ENCODE assay signal across 9 cellular contexts in genomic region chr1:207885129-207886032, GRCh38. TPM values are rescaled to one million over a fixed set of nuclear protein-coding genes. Genes with fewer than 3 reads are reported as not detected.
A peak's percentile ranks its signal among the peaks of the same experiment; 100 is the strongest.
DNase-seq lines count a peak whose midpoint lies in the region; ATAC-seq and TF ChIP-seq lines count a peak whose summit lies in the region.
"Had no signal": no experiment of that assay in that cellular context is flagged by ENCODE, and none has a peak within 500 bp of the region (broad histone marks: within the 10 kb centered on the region; RNA-seq: fewer than 3 reads in every experiment).

No MANE protein-coding gene starts in this region.

- peaks cover 8% of the 10 kb centered on the region for H3K4me1 ChIP-seq in foreskin keratinocyte

- no peak overlapping the region for H3K27ac Mint-ChIP-seq in type B pancreatic cell

- DNase-seq in D341Med (ENCODE audit: low spot score) (peak; percentile 86), LHCN-M2 (ENCODE audit: low read depth) (peak; percentile 93), RPMI8226 (peak; percentile 80), foreskin keratinocyte (peak in 1 of 2 donors; percentile 49), nucleus accumbens (lab: John Stamatoyannopoulos, UW) (peak in 52 of 56 donors; percentile 9 to 93 (median 69)), type B pancreatic cell (ENCODE audit: extremely low spot score, unreplicated experiment) (no peak)
- peak; percentile 50 for DNase-seq in activated effector memory CD4-positive, alpha-beta T cell treated with Interleukin-2 at 50 U/mL for 16 hours

- no peaks in the 10 kb centered on the region for H3K36me3 Mint-ChIP-seq in type B pancreatic cell

- H3K27ac ChIP-seq in foreskin keratinocyte = no peak overlapping the region
- H3K27ac ChIP-seq: epithelial cell of prostate had no signal

- H3K27me3 ChIP-seq in foreskin keratinocyte = no peaks in the 10 kb centered on the region

- no peak overlapping the region for H3K4me3 Mint-ChIP-seq in type B pancreatic cell

- ATAC-seq in GM21528 (IDR thresholded peaks at IDR 0.05; ENCODE audit: low FRiP score, unreplicated experiment) (peak; percentile 66), foreskin keratinocyte (peak; percentile 80)

- TF ChIP-seq CTCF in foreskin keratinocyte (conservative IDR thresholded peaks at IDR 0.05) (peak; percentile 96), type B pancreatic cell (conservative IDR thresholded peaks at IDR 0.05) (peak; percentile 96)

- peaks cover 41% of the 10 kb centered on the region for H3K27me3 Mint-ChIP-seq in type B pancreatic cell

- peaks cover 9% of the 10 kb centered on the region for H3K4me1 Mint-ChIP-seq in type B pancreatic cell (ENCODE audit: unreplicated experiment)

- no peaks in the 10 kb centered on the region for H3K9me3 Mint-ChIP-seq in type B pancreatic cell

RNA-seq across cellular contexts. Expression of gene CD34, which starts 25.5 kb away (rescaled TPM):
- total RNA-seq in LHCN-M2 (2014; rRNA removed) (1.2 and 2.1 TPM in 2 replicates), foreskin keratinocyte (under 0.01 and 0.03 TPM in 2 replicates), type B pancreatic cell (ENCODE audit: low replicate concordance) (0.34 TPM in 1 of 2 replicates, not detected in the other)
- polyA plus RNA-seq in LHCN-M2 (2012) = 1.8 TPM
- 0.07 and 0.09 TPM in 2 replicates for polyA plus RNA-seq in foreskin keratinocyte
